In genomic region chr11:17353228-17354021, GRCh38 we compare ENCODE assay signal across 1 cellular context.
TF ChIP-seq lines count a peak whose summit lies in the region.

No MANE protein-coding gene starts in this region.

TF ChIP-seq in HepG2, 621 proteins besides CTCF, POLR2A, EP300 and RAD21 (continued from another document and continues in another):
- TF ChIP-seq FOXO4 (CRISPR knock-in tag; conservative IDR thresholded peaks at IDR 0.05) (no peak), ZHX2 (IDR thresholded peaks at IDR 0.05; ENCODE audit: low read depth) (peak; percentile 76; the same call in 1 of the 2 replicates), ZHX2 (CRISPR knock-in tag; IDR thresholded peaks at IDR 0.05; ENCODE audit: borderline replicate concordance) (no peak), HMGXB4 (CRISPR knock-in tag; IDR thresholded peaks at IDR 0.05; ENCODE audit: borderline replicate concordance in 1 of 2, low read depth in 1 of 2) (peak; percentile 62 to 81), ZNF567 (CRISPR knock-in tag; IDR thresholded peaks at IDR 0.05; ENCODE audit: borderline replicate concordance) (peak; percentile 92), IKZF5 (CRISPR knock-in tag; IDR thresholded peaks at IDR 0.05) (peak; percentile 73; the same call in 1 of the 2 replicates), BRCA1 (CRISPR knock-in tag; IDR thresholded peaks at IDR 0.05) (no peak), TCF12 (IDR thresholded peaks at IDR 0.05) (no peak), TCF12 (CRISPR knock-in tag; IDR thresholded peaks at IDR 0.05) (peak; percentile 43; the same call in 1 of the 2 replicates), U2AF2 (IDR thresholded peaks at IDR 0.05; ENCODE audit: low read depth, low read length) (no peak), MEIS2 (CRISPR knock-in tag; IDR thresholded peaks at IDR 0.05) (peak; percentile 46; the same call in 1 of the 2 replicates), ZFP91 (CRISPR knock-in tag; IDR thresholded peaks at IDR 0.05; ENCODE audit: borderline replicate concordance) (peak; percentile 92), ZNF737 (CRISPR knock-in tag; IDR thresholded peaks at IDR 0.05; ENCODE audit: borderline replicate concordance) (no peak), ZNF549 (CRISPR knock-in tag; IDR thresholded peaks at IDR 0.05) (no peak), ZNF780A (CRISPR knock-in tag; IDR thresholded peaks at IDR 0.05) (0 out of 2 replicates have a peak, but pooled peaks have one; percentile 7), POGK (CRISPR knock-in tag; conservative IDR thresholded peaks at IDR 0.05) (peak; percentile 88), LBX2 (CRISPR knock-in tag; IDR thresholded peaks at IDR 0.05; ENCODE audit: borderline replicate concordance) (peak; percentile 61; the same call in 1 of the 2 replicates), RXRA (CRISPR knock-in tag; IDR thresholded peaks at IDR 0.05) (peak; percentile 70), POGZ (CRISPR knock-in tag; IDR thresholded peaks at IDR 0.05) (peak; percentile 83), ZNF512B (CRISPR knock-in tag; IDR thresholded peaks at IDR 0.05; ENCODE audit: borderline replicate concordance) (peak; percentile 17; the same call in 1 of the 2 replicates), ZNF75D (CRISPR knock-in tag; IDR thresholded peaks at IDR 0.05; ENCODE audit: borderline replicate concordance) (no peak), NFE2L1 (CRISPR knock-in tag; IDR thresholded peaks at IDR 0.05; ENCODE audit: borderline replicate concordance) (no peak), ZNF350 (CRISPR knock-in tag; IDR thresholded peaks at IDR 0.05; ENCODE audit: borderline replicate concordance, low read depth) (peak; percentile 54), NCOA1 (CRISPR knock-in tag; IDR thresholded peaks at IDR 0.05) (peak; percentile 76; the same call in 1 of the 2 replicates), YY1 (IDR thresholded peaks at IDR 0.05; ENCODE audit: insufficient read depth, insufficient replicate concordance, low read depth, low read length) (peak; percentile 13), ZNF878 (CRISPR knock-in tag; IDR thresholded peaks at IDR 0.05) (0 out of 2 replicates have a peak, but pooled peaks have one; percentile 51), BORCS8-MEF2B (CRISPR knock-in tag; IDR thresholded peaks at IDR 0.05) (peak; percentile 84; the same call in 1 of the 2 replicates), ZSCAN20 (CRISPR knock-in tag; IDR thresholded peaks at IDR 0.05; ENCODE audit: borderline replicate concordance) (0 out of 2 replicates have a peak, but pooled peaks have one; percentile 5), ZNF546 (CRISPR knock-in tag; conservative IDR thresholded peaks at IDR 0.05) (0 out of 2 replicates have a peak, but pooled peaks have one; percentile 9), ZNF614 (CRISPR knock-in tag; IDR thresholded peaks at IDR 0.05; ENCODE audit: borderline replicate concordance) (peak; percentile 66; the same call in 1 of the 2 replicates), GMEB1 (CRISPR knock-in tag; IDR thresholded peaks at IDR 0.05; ENCODE audit: borderline replicate concordance) (peak; percentile 45; the same call in 1 of the 2 replicates), ZNF660 (CRISPR knock-in tag; IDR thresholded peaks at IDR 0.05; ENCODE audit: borderline replicate concordance, low read depth) (no peak), ZNF264 (CRISPR knock-in tag; IDR thresholded peaks at IDR 0.05) (0 out of 2 replicates have a peak, but pooled peaks have one; percentile 7), MED1 (CRISPR knock-in tag; IDR thresholded peaks at IDR 0.05) (peak; percentile 84), ZNF451 (CRISPR knock-in tag; IDR thresholded peaks at IDR 0.05) (peak; percentile 48; the same call in 1 of the 2 replicates), ZNF788 (CRISPR knock-in tag; IDR thresholded peaks at IDR 0.05; ENCODE audit: borderline replicate concordance) (peak; percentile 90), CREBL2 (CRISPR knock-in tag; IDR thresholded peaks at IDR 0.05; ENCODE audit: borderline replicate concordance) (no peak), ZFX (CRISPR knock-in tag; IDR thresholded peaks at IDR 0.05; ENCODE audit: low read depth) (peak; percentile 72)
